Comparison of ENCODE assay signal across 8 cellular contexts in genomic region chr20:45970646-45971424, GRCh38. TPM values are rescaled to one million over a fixed set of nuclear protein-coding genes. Genes with fewer than 3 reads are reported as not detected.
A peak's percentile ranks its signal among the peaks of the same experiment; 100 is the strongest.
DNase-seq lines count a peak whose midpoint lies in the region; ATAC-seq and TF ChIP-seq lines count a peak whose summit lies in the region.

No MANE protein-coding gene starts in this region.

- H3K4me1 ChIP-seq in parathyroid adenoma = peaks cover 11% of the 10 kb centered on the region

- peaks cover 2% of the 10 kb centered on the region for H3K27me3 Mint-ChIP-seq in activated CD4-positive, alpha-beta memory T cell treated with anti-CD3 and anti-CD28 coated beads, Interleukin-2, amount 10 ng/mL, durations not matched to agents 7 days and 5 days

- DNase-seq in G401 (ENCODE audit: low spot score) (peak; percentile 39), glomerular visceral epithelial cell (ENCODE audit: extremely low spot score) (peak; percentile 25), NCI-H2107 (lab: John Stamatoyannopoulos, UW) (no peak), NCI-H2081 (lab: John Stamatoyannopoulos, UW) (no peak), NOMO-1 (lab: John Stamatoyannopoulos, UW; ENCODE audit: unreplicated experiment in 2 of 2) (no peak)
- no peak for DNase-seq in activated CD4-positive, alpha-beta memory T cell treated with anti-CD3 and anti-CD28 coated beads, Interleukin-2, amount 10 ng/mL, durations not matched to agents 7 days and 5 days

- in situ Hi-C loops in G401 (cut with HindIII; ENCODE audit: low sequenced_read_pairs) = no loop called here

- peaks cover 29% of the 10 kb centered on the region for H3K4me1 Mint-ChIP-seq in activated CD4-positive, alpha-beta memory T cell treated with anti-CD3 and anti-CD28 coated beads, Interleukin-2, amount 10 ng/mL, durations not matched to agents 7 days and 5 days

- peaks cover 36% of the 10 kb centered on the region for H3K36me3 Mint-ChIP-seq in activated CD4-positive, alpha-beta memory T cell treated with anti-CD3 and anti-CD28 coated beads, Interleukin-2, amount 10 ng/mL, durations not matched to agents 7 days and 5 days (ENCODE audit: low read depth)

- H3K4me2 ChIP-seq in parathyroid adenoma (ENCODE audit: low read length) = peak overlapping the region; percentile 77

- peak overlapping the region; percentile 99 for H3K27ac Mint-ChIP-seq in activated CD4-positive, alpha-beta memory T cell treated with anti-CD3 and anti-CD28 coated beads, Interleukin-2, amount 10 ng/mL, durations not matched to agents 7 days and 5 days

- H3K4me3 Mint-ChIP-seq in activated CD4-positive, alpha-beta memory T cell treated with anti-CD3 and anti-CD28 coated beads, Interleukin-2, amount 10 ng/mL, durations not matched to agents 7 days and 5 days = peak overlapping the region; percentile 78

- CTCF ChIA-PET in activated CD4-positive, alpha-beta memory T cell treated with anti-CD3 and anti-CD28 coated beads, Interleukin-2, amount 10 ng/mL, durations not matched to agents 7 days and 5 days (lab: Charles Lee) = interaction anchor here (0.6 to 5.6 kb wide), 43 partner anchors 8 to 1775 kb away, joined by 3 to 73 read pairs (median 7); partner anchors contain the start of genes CTSA, ELMO2, NEURL2 and PCIF1

- POLR2A ChIA-PET in activated CD4-positive, alpha-beta memory T cell treated with anti-CD3 and anti-CD28 coated beads, Interleukin-2, amount 10 ng/mL, durations not matched to agents 7 days and 5 days (lab: Charles Lee) = interaction anchor here (0.8 to 7.4 kb wide), 22 partner anchors 11 to 436 kb away, joined by 3 to 138 read pairs (median 7); partner anchors contain the start of genes ACOT8, CTSA, ELMO2 and NEURL2

- peak; percentile 8 for ATAC-seq in HG02840 (IDR thresholded peaks at IDR 0.05; ENCODE audit: low FRiP score, unreplicated experiment)

- no peaks in the 10 kb centered on the region for H3K27me3 ChIP-seq in parathyroid adenoma (ENCODE audit: control insufficient read depth, insufficient read depth, low read length)

- H3K9me3 ChIP-seq in parathyroid adenoma (ENCODE audit: control insufficient read depth, low read length) = no peaks in the 10 kb centered on the region

- H3K9ac ChIP-seq in parathyroid adenoma = peak overlapping the region; percentile 74

- peaks cover 5% of the 10 kb centered on the region for H3K79me2 ChIP-seq in parathyroid adenoma

- H3K4me3 ChIP-seq in parathyroid adenoma (ENCODE audit: low read depth, low read length) = peak overlapping the region; percentile 73

- no peaks in the 10 kb centered on the region for H3K36me3 ChIP-seq in parathyroid adenoma (ENCODE audit: control insufficient read depth, insufficient read depth, low read length)

- H2AFZ ChIP-seq in parathyroid adenoma = peak overlapping the region; percentile 98

- H3K27ac ChIP-seq in parathyroid adenoma = peak overlapping the region; percentile 99

- TF ChIP-seq CTCF in parathyroid adenoma (IDR thresholded peaks at IDR 0.05) = no peak

- no peaks in the 10 kb centered on the region for H3K9me3 Mint-ChIP-seq in activated CD4-positive, alpha-beta memory T cell treated with anti-CD3 and anti-CD28 coated beads, Interleukin-2, amount 10 ng/mL, durations not matched to agents 7 days and 5 days

RNA-seq across cellular contexts. Expression of gene ZNF335, which starts 1.2 kb away (rescaled TPM):
- total RNA-seq in G401 (2014; rRNA removed; shearing (Covaris generic)) = 7.2 and 11.1 TPM in 2 replicates
- 10 to 100 TPM; 35.7 to 36.7 TPM for total RNA-seq in activated CD4-positive, alpha-beta memory T cell treated with anti-CD3 and anti-CD28 coated beads, Interleukin-2, amount 10 ng/mL, durations not matched to agents 7 days and 5 days

RNA-seq across cellular contexts. Expression of gene PCIF1, which starts 36.4 kb away (rescaled TPM):
- 11.6 and 17.7 TPM in 2 replicates for total RNA-seq in G401 (2014; rRNA removed; shearing (Covaris generic))
- 10 to 100 TPM; 44.2 to 45.7 TPM for total RNA-seq in activated CD4-positive, alpha-beta memory T cell treated with anti-CD3 and anti-CD28 coated beads, Interleukin-2, amount 10 ng/mL, durations not matched to agents 7 days and 5 days

RNA-seq across cellular contexts. Expression of gene MMP9, which starts 37.9 kb away (rescaled TPM):
- total RNA-seq in G401 (2014; rRNA removed; shearing (Covaris generic)) = not detected in 2 replicates
- under 1 TPM; 0.13 to 0.15 TPM for total RNA-seq in activated CD4-positive, alpha-beta memory T cell treated with anti-CD3 and anti-CD28 coated beads, Interleukin-2, amount 10 ng/mL, durations not matched to agents 7 days and 5 days

RNA-seq across cellular contexts. Expression of gene SLC12A5, which starts 58.2 kb away (rescaled TPM):
- total RNA-seq in G401 (2014; rRNA removed; shearing (Covaris generic)) = 0.03 and 0.43 TPM in 2 replicates
- total RNA-seq in activated CD4-positive, alpha-beta memory T cell treated with anti-CD3 and anti-CD28 coated beads, Interleukin-2, amount 10 ng/mL, durations not matched to agents 7 days and 5 days = under 1 TPM in 1 of 2 experiments, not detected in 1; 0.53 TPM

RNA-seq across cellular contexts. Expression of gene PLTP, which starts 58.9 kb away (rescaled TPM):
- 129 and 156 TPM in 2 replicates for total RNA-seq in G401 (2014; rRNA removed; shearing (Covaris generic))
- total RNA-seq in activated CD4-positive, alpha-beta memory T cell treated with anti-CD3 and anti-CD28 coated beads, Interleukin-2, amount 10 ng/mL, durations not matched to agents 7 days and 5 days = 1 to 10 TPM; 2.8 to 3.1 TPM

Comparison
In these comparisons a context has a peak if more than half of its experiments do, and no peak if none do; other contexts are left out.
1. DNase-seq: peak in G401 (single experiment) and glomerular visceral epithelial cell (single experiment); none in activated CD4-positive, alpha-beta memory T cell treated with anti-CD3 and anti-CD28 coated beads, Interleukin-2, amount 10 ng/mL, durations not matched to agents 7 days and 5 days (single experiment), NCI-H2107 (single experiment), NCI-H2081 (0 of 2) and NOMO-1 (0 of 2).